Comparison of ENCODE assay signal across 2 cellular contexts in the genomic region with DNA sequence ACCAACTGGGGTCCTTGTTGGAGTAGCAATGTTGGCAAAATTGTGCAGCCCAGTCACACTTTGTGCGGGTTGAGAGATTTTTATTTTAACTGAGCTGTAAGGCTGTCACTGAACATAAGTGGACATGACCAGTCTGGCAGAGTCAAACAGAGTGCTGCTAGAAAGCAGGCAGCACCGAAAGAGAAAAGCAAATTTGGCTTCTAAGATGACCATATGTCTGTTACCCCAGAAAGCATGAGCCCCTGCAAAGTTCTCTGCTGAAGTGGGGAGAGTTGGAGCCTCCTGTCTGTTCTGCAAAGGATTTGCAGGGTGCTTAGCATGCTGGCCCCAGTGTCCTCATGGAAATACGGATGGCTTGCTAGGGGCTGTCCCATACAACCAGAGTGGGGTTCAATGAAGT.
TF ChIP-seq lines count a peak whose summit lies in the region.

No MANE protein-coding gene starts in this region.

TF ChIP-seq in A549, 52 proteins besides CTCF, POLR2A, EP300 and RAD21 (continued from another document):
- TF ChIP-seq HOXB13 (CRISPR knock-in tag; IDR thresholded peaks at IDR 0.05; ENCODE audit: low read depth) (no peak), RARB (CRISPR knock-in tag; IDR thresholded peaks at IDR 0.05) (no peak), GATA3 (IDR thresholded peaks at IDR 0.05; ENCODE audit: borderline replicate concordance) (no peak), CHD2 (IDR thresholded peaks at IDR 0.05; ENCODE audit: low read length, partially characterized antibody) (no peak), JUNB (IDR thresholded peaks at IDR 0.05) (no peak), RCOR1 (IDR thresholded peaks at IDR 0.05; ENCODE audit: low read depth, low read length) (no peak), CEBPB (IDR thresholded peaks at IDR 0.05) (no peak), MAZ (IDR thresholded peaks at IDR 0.05; ENCODE audit: borderline replicate concordance, low read depth, low read length) (no peak), SMC3 (IDR thresholded peaks at IDR 0.05) (no peak), EHMT2 (IDR thresholded peaks at IDR 0.05; ENCODE audit: low read depth) (no peak), SREBF2 (IDR thresholded peaks at IDR 0.05) (no peak), JUN (IDR thresholded peaks at IDR 0.05) (no peak), BHLHE40 (IDR thresholded peaks at IDR 0.05; ENCODE audit: low read depth, low read length) (no peak), ELK1 (IDR thresholded peaks at IDR 0.05; ENCODE audit: low read depth, low read length) (no peak), CBX8 (IDR thresholded peaks at IDR 0.05) (no peak)
- TF ChIP-seq, protein P1, sequence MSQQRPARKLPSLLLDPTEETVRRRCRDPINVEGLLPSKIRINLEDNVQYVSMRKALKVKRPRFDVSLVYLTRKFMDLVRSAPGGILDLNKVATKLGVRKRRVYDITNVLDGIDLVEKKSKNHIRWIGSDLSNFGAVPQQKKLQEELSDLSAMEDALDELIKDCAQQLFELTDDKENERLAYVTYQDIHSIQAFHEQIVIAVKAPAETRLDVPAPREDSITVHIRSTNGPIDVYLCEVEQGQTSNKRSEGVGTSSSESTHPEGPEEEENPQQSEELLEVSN (IDR thresholded peaks at IDR 0.05; ENCODE audit: borderline replicate concordance, low read depth): no peak

TF ChIP-seq in WTC11, 78 proteins besides CTCF, POLR2A, EP300 and RAD21 (continued from another document):
- TF ChIP-seq, protein P2, sequence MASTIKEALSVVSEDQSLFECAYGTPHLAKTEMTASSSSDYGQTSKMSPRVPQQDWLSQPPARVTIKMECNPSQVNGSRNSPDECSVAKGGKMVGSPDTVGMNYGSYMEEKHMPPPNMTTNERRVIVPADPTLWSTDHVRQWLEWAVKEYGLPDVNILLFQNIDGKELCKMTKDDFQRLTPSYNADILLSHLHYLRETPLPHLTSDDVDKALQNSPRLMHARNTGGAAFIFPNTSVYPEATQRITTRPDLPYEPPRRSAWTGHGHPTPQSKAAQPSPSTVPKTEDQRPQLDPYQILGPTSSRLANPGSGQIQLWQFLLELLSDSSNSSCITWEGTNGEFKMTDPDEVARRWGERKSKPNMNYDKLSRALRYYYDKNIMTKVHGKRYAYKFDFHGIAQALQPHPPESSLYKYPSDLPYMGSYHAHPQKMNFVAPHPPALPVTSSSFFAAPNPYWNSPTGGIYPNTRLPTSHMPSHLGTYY (CRISPR knock-in tag; IDR thresholded peaks at IDR 0.05): no peak
- TF ChIP-seq CREM (CRISPR knock-in tag; IDR thresholded peaks at IDR 0.05): no peak
- no peak for TF ChIP-seq NFATC4 (CRISPR knock-in tag; IDR thresholded peaks at IDR 0.05)
- TF ChIP-seq ZNF219 (CRISPR knock-in tag; IDR thresholded peaks at IDR 0.05; ENCODE audit: borderline replicate concordance): no peak
- TF ChIP-seq TEAD4 (CRISPR knock-in tag; IDR thresholded peaks at IDR 0.05): no peak
- no peak for TF ChIP-seq ATF1 (CRISPR knock-in tag; IDR thresholded peaks at IDR 0.05)
- no peak for TF ChIP-seq RORB (CRISPR knock-in tag; IDR thresholded peaks at IDR 0.05)
- no peak for TF ChIP-seq ZNF263 (CRISPR knock-in tag; IDR thresholded peaks at IDR 0.05; ENCODE audit: low read depth)
- TF ChIP-seq ZNF138 (CRISPR knock-in tag; conservative IDR thresholded peaks at IDR 0.05): no peak
- no peak for TF ChIP-seq SP1 (CRISPR knock-in tag; conservative IDR thresholded peaks at IDR 0.05)
- no peak for TF ChIP-seq TCF7 (CRISPR knock-in tag; IDR thresholded peaks at IDR 0.05; ENCODE audit: low read depth)
